13 cellular contexts compared by ENCODE assay signal in the genomic region with DNA sequence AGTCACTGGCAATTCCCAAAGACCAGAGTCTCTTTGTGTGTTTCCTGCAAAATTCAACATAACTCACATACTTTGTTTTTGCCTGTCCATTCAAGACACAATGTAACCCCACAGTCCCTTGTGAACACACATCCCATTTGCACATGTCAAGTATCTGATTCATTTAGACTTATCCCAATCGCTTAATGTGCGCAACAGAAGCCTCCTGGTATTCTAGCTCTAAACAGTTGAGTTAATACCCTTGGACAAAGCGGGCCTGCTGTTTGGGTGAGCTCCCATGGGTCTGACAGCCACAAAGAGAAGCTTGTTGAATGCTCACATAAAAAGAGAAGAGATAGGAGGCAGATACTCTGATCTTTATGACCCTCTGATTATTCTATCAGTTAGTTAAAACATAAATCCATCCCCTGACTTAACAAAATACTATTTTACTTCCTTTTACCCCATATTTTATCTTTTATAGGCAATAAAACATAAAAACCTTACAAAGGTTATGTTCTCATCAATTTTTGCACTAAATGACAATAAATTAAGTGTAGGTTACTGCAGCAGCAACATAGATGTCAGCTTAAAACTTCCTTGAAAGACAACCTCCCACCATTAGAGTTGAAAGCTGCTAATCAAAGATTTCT.
A peak's percentile ranks its signal among the peaks of the same experiment; 100 is the strongest.
DNase-seq lines count a peak whose midpoint lies in the region; TF ChIP-seq lines count a peak whose summit lies in the region.
"Had no signal": no experiment of that assay in that cellular context is flagged by ENCODE, and none has a peak within 500 bp of the region (broad histone marks: within the 10 kb centered on the region; RNA-seq: fewer than 3 reads in every experiment).

No MANE protein-coding gene starts in this region.

- POLR2A ChIA-PET in HEK293 (lab: Yijun Ruan, JAX): no interaction called here
- POLR2A ChIA-PET in CD4-positive, alpha-beta memory T cell (lab: Charles Lee; ENCODE audit: partially characterized antibody): no interaction called here

- no peaks in the 10 kb centered on the region for H3K36me3 Mint-ChIP-seq in type B pancreatic cell
- no peaks in the 10 kb centered on the region for H3K36me3 Mint-ChIP-seq in CD4-positive, alpha-beta memory T cell

- CTCF ChIA-PET in HEK293 (lab: Yijun Ruan, JAX): interaction anchor here (0.6 to 5.4 kb wide), 2 partner anchors 9 to 567 kb away, joined by 3 to 27 read pairs; no protein-coding TSS in a partner anchor
- CTCF ChIA-PET in CD4-positive, alpha-beta memory T cell (lab: Charles Lee; ENCODE audit: partially characterized antibody): interaction anchor here (1.0 to 1.3 kb wide), 2 partner anchors 9 to 10 kb away, joined by 3 to 6 read pairs; no protein-coding TSS in a partner anchor

- H3K4me3 ChIP-seq in HEK293 (ENCODE audit: low read depth, low read length): no peak overlapping the region
- no peak overlapping the region for H3K4me3 ChIP-seq in CD4-positive, alpha-beta memory T cell (ENCODE audit: low read length in 2 of 2)
- H3K4me3 ChIP-seq: GM23248 had no signal

- peaks cover 10% of the 10 kb centered on the region for H3K27me3 Mint-ChIP-seq in type B pancreatic cell
- peaks cover 3 to 7% of the 10 kb centered on the region in 2 donors for H3K27me3 Mint-ChIP-seq in CD4-positive, alpha-beta memory T cell

- no peak overlapping the region for H3K27ac ChIP-seq in HEK293 (ENCODE audit: extremely low read depth, low read depth, low read length)
- H3K27ac ChIP-seq in CD4-positive, alpha-beta memory T cell (ENCODE audit: low read depth, low read length): no peak overlapping the region
- H3K27ac ChIP-seq: GM23248 had no signal

- H3K9me3 ChIP-seq in HEK293 (ENCODE audit: control insufficient read depth, insufficient read depth, low read depth, low read length): no peaks in the 10 kb centered on the region
- no peaks in the 10 kb centered on the region for H3K9me3 ChIP-seq in CD4-positive, alpha-beta memory T cell (ENCODE audit: control insufficient read depth in 1 of 2, low read length in 2 of 2)

- TF ChIP-seq CTCF in HEK293 (tag by site-specific recombination; IDR thresholded peaks at IDR 0.05): no peak
- no peak for TF ChIP-seq CTCF in type B pancreatic cell (conservative IDR thresholded peaks at IDR 0.05)

- H3K4me1 ChIP-seq in HEK293 (ENCODE audit: control insufficient read depth, insufficient read depth, low read length): no peaks in the 10 kb centered on the region
- no peaks in the 10 kb centered on the region for H3K4me1 ChIP-seq in CD4-positive, alpha-beta memory T cell (ENCODE audit: insufficient read depth, low read length)

- peaks cover 4% of the 10 kb centered on the region for H3K4me1 Mint-ChIP-seq in type B pancreatic cell (ENCODE audit: unreplicated experiment)
- H3K4me1 Mint-ChIP-seq in CD4-positive, alpha-beta memory T cell: no peaks in the 10 kb centered on the region
- H3K4me1 Mint-ChIP-seq: B cell had no signal

- H3K27ac Mint-ChIP-seq in type B pancreatic cell: peak overlapping the region; percentile 89
- no peak overlapping the region for H3K27ac Mint-ChIP-seq in CD4-positive, alpha-beta memory T cell
- H3K27ac Mint-ChIP-seq: B cell; CD4-positive, alpha-beta T cell had no signal

- no peaks in the 10 kb centered on the region for H3K36me3 ChIP-seq in HEK293 (ENCODE audit: control insufficient read depth in 2 of 2, insufficient read depth in 1 of 2, low read length in 2 of 2)
- no peaks in the 10 kb centered on the region for H3K36me3 ChIP-seq in CD4-positive, alpha-beta memory T cell (ENCODE audit: insufficient read depth, low read length)

- H3K4me3 Mint-ChIP-seq in type B pancreatic cell: no peak overlapping the region
- H3K4me3 Mint-ChIP-seq in CD4-positive, alpha-beta memory T cell: no peak overlapping the region
- H3K4me3 Mint-ChIP-seq: B cell; CD4-positive, alpha-beta T cell had no signal

- no peaks in the 10 kb centered on the region for H3K27me3 ChIP-seq in CD4-positive, alpha-beta memory T cell (ENCODE audit: insufficient read depth, low read length)

- no peaks in the 10 kb centered on the region for H3K9me3 Mint-ChIP-seq in type B pancreatic cell
- H3K9me3 Mint-ChIP-seq in CD4-positive, alpha-beta memory T cell: peaks cover 0 to 16% (median 7%) of the 10 kb centered on the region in 8 donors
- H3K9me3 Mint-ChIP-seq: CD4-positive, alpha-beta T cell had no signal

- peak; percentile 15 for DNase-seq in NCI-H82 (lab: John Stamatoyannopoulos, UW)
- DNase-seq in NCI-H82 treated with DMSO at 0.1 percent for 48 hours (lab: John Stamatoyannopoulos, UW; ENCODE audit: unreplicated experiment): no peak
- DNase-seq in islet precursor cell: peak; percentile 38
- no peak for DNase-seq in type B pancreatic cell (ENCODE audit: extremely low spot score, unreplicated experiment)
- no peak for DNase-seq in CD4-positive, alpha-beta memory T cell
- DNase-seq in D341Med (ENCODE audit: low spot score): no peak
- DNase-seq: C1 segment of cervical spinal cord; CD4-positive, alpha-beta T cell; COR-L47; GM23248; H7 had no signal

- intact Hi-C loops in CD4-positive, alpha-beta memory T cell (cut with micrococcal nuclease): no loop called here

TF ChIP-seq in HEK293, 187 proteins besides CTCF, POLR2A, EP300 and RAD21 (continues in another document):
- TF ChIP-seq ZNF274 (IDR thresholded peaks at IDR 0.05; ENCODE audit: low read length): no peak
- no peak for TF ChIP-seq ZNF274 (tag by site-specific recombination; IDR thresholded peaks at IDR 0.05; ENCODE audit: borderline replicate concordance)
- TF ChIP-seq, protein P1, sequence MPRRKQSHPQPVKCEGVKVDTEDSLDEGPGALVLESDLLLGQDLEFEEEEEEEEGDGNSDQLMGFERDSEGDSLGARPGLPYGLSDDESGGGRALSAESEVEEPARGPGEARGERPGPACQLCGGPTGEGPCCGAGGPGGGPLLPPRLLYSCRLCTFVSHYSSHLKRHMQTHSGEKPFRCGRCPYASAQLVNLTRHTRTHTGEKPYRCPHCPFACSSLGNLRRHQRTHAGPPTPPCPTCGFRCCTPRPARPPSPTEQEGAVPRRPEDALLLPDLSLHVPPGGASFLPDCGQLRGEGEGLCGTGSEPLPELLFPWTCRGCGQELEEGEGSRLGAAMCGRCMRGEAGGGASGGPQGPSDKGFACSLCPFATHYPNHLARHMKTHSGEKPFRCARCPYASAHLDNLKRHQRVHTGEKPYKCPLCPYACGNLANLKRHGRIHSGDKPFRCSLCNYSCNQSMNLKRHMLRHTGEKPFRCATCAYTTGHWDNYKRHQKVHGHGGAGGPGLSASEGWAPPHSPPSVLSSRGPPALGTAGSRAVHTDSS (tag by site-specific recombination; IDR thresholded peaks at IDR 0.05): no peak
- no peak for TF ChIP-seq ZBTB48 (tag by site-specific recombination; IDR thresholded peaks at IDR 0.05)
- no peak for TF ChIP-seq ZNF514 (tag by site-specific recombination; IDR thresholded peaks at IDR 0.05)
- no peak for TF ChIP-seq ZNF747 (tag by site-specific recombination; IDR thresholded peaks at IDR 0.05)
- TF ChIP-seq SCRT2 (tag by site-specific recombination; IDR thresholded peaks at IDR 0.05): 0 out of 2 replicates have a peak, but pooled peaks have one; percentile 29
- TF ChIP-seq FEZF1 (tag by site-specific recombination; IDR thresholded peaks at IDR 0.05): peak; percentile 31; the same call in 1 of the 2 replicates
- no peak for TF ChIP-seq KLF10 (tag by site-specific recombination; IDR thresholded peaks at IDR 0.05)
- TF ChIP-seq ZNF292 (tag by site-specific recombination; IDR thresholded peaks at IDR 0.05; ENCODE audit: borderline replicate concordance, low read depth): no peak
- no peak for TF ChIP-seq SALL2 (tag by site-specific recombination; IDR thresholded peaks at IDR 0.05; ENCODE audit: borderline replicate concordance)
- TF ChIP-seq ZNF324 (tag by site-specific recombination; IDR thresholded peaks at IDR 0.05): no peak
- TF ChIP-seq TCF7L2 (IDR thresholded peaks at IDR 0.05; ENCODE audit: borderline replicate concordance, low read depth, low read length): peak; percentile 54; the same call in 1 of the 2 replicates
- TF ChIP-seq YY2 (tag by site-specific recombination; IDR thresholded peaks at IDR 0.05): no peak
- TF ChIP-seq ZNF121 (tag by site-specific recombination; IDR thresholded peaks at IDR 0.05): no peak
- TF ChIP-seq, protein P2, sequence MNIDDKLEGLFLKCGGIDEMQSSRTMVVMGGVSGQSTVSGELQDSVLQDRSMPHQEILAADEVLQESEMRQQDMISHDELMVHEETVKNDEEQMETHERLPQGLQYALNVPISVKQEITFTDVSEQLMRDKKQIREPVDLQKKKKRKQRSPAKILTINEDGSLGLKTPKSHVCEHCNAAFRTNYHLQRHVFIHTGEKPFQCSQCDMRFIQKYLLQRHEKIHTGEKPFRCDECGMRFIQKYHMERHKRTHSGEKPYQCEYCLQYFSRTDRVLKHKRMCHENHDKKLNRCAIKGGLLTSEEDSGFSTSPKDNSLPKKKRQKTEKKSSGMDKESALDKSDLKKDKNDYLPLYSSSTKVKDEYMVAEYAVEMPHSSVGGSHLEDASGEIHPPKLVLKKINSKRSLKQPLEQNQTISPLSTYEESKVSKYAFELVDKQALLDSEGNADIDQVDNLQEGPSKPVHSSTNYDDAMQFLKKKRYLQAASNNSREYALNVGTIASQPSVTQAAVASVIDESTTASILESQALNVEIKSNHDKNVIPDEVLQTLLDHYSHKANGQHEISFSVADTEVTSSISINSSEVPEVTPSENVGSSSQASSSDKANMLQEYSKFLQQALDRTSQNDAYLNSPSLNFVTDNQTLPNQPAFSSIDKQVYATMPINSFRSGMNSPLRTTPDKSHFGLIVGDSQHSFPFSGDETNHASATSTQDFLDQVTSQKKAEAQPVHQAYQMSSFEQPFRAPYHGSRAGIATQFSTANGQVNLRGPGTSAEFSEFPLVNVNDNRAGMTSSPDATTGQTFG (tag by site-specific recombination; IDR thresholded peaks at IDR 0.05; ENCODE audit: borderline replicate concordance): no peak
- TF ChIP-seq, protein P3, sequence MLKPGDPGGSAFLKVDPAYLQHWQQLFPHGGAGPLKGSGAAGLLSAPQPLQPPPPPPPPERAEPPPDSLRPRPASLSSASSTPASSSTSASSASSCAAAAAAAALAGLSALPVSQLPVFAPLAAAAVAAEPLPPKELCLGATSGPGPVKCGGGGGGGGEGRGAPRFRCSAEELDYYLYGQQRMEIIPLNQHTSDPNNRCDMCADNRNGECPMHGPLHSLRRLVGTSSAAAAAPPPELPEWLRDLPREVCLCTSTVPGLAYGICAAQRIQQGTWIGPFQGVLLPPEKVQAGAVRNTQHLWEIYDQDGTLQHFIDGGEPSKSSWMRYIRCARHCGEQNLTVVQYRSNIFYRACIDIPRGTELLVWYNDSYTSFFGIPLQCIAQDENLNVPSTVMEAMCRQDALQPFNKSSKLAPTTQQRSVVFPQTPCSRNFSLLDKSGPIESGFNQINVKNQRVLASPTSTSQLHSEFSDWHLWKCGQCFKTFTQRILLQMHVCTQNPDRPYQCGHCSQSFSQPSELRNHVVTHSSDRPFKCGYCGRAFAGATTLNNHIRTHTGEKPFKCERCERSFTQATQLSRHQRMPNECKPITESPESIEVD (tag by site-specific recombination; IDR thresholded peaks at IDR 0.05): peak; percentile 36; the same call in 1 of the 2 replicates
- no peak for TF ChIP-seq ZXDB (tag by site-specific recombination; IDR thresholded peaks at IDR 0.05)
- TF ChIP-seq ZFP69B (tag by site-specific recombination; IDR thresholded peaks at IDR 0.05): no peak

Comparison
In these comparisons a context has a peak if more than half of its experiments do, and no peak if none do; other contexts are left out.
1. DNase-seq: peak in NCI-H82 (single experiment) and islet precursor cell (single experiment); none in NCI-H82 treated with DMSO at 0.1 percent for 48 hours (single experiment), type B pancreatic cell (single experiment), CD4-positive, alpha-beta memory T cell (0 of 5) and D341Med (single experiment).